In genomic region chr13:102291587-102292218, GRCh38 we compare ENCODE assay signal across 19 cellular contexts.
DNase-seq lines count a peak whose midpoint lies in the region; ATAC-seq, FAIRE-seq and TF ChIP-seq lines count a peak whose summit lies in the region.
"Had no signal": no experiment of that assay in that cellular context is flagged by ENCODE, and none has a peak within 500 bp of the region (broad histone marks: within the 10 kb centered on the region; RNA-seq: fewer than 3 reads in every experiment).

No MANE protein-coding gene starts in this region.

- DNase-seq in left cardiac atrium (no peak), left ventricle myocardium inferior (no peak), K562 (ENCODE audit: extremely low read depth in 1 of 4, low spot score in 3 of 4) (no peak), hepatocyte (ENCODE audit: low spot score) (peak; percentile 35), colonic mucosa (no peak), NCI-H1694 treated with DMSO at 0.1 percent for 48 hours (lab: John Stamatoyannopoulos, UW) (no peak)
- DNase-seq: ACHN; activated CD4-positive, alpha-beta T cell treated with anti-CD3 and anti-CD28 coated beads for 36 hours; DMS153; foreskin melanocyte; KBM-7; NCI-H2081 treated with DMSO at 0.1 percent for 48 hours; NCI-H510A treated with DMSO at 0.1 percent for 48 hours; PC-3; stimulated activated naive CD4-positive, alpha-beta T cell; tibial artery had no signal

- BruUV-seq in K562 (replicated peaks; lab: Mats Ljungman, UMichigan), result no TSS peak

- no peaks in the 10 kb centered on the region for H3K9me1 ChIP-seq in K562 (ENCODE audit: control insufficient read depth, insufficient read depth, low read length)

- no peak for TF ChIP-seq RAD21 in K562 (CRISPR knock-in tag; conservative IDR thresholded peaks at IDR 0.05 in 1 of 2, IDR thresholded peaks at IDR 0.05 in 1 of 2)

- H4K20me1 ChIP-seq in K562 (replicated peaks; ENCODE audit: control insufficient read depth, insufficient read depth, low read length), result no peaks in the 10 kb centered on the region
- no peaks in the 10 kb centered on the region for H4K20me1 ChIP-seq in hepatocyte (ENCODE audit: insufficient read depth, poor library complexity, severe bottlenecking)

- H3K36me3 ChIP-seq in left ventricle myocardium inferior, result no peaks in the 10 kb centered on the region
- no peaks in the 10 kb centered on the region for H3K36me3 ChIP-seq in K562 (ENCODE audit: control insufficient read depth, insufficient read depth, low read length)
- H3K36me3 ChIP-seq in hepatocyte (replicated peaks; ENCODE audit: insufficient read depth, low read depth), result no peaks in the 10 kb centered on the region
- H3K36me3 ChIP-seq in colonic mucosa, result no peaks in the 10 kb centered on the region
- H3K36me3 ChIP-seq: HAP-1, tibial artery had no signal

- CTCF ChIA-PET in K562 (lab: Yijun Ruan, JAX; ENCODE audit: low intra/inter-chr PET ratio), result no interaction called here

- no peaks in the 10 kb centered on the region for H3K79me2 ChIP-seq in K562 (ENCODE audit: control insufficient read depth, insufficient read depth, low read length)
- H3K79me2 ChIP-seq in hepatocyte, result no peaks in the 10 kb centered on the region

- TF ChIP-seq EP300 in K562 (IDR thresholded peaks at IDR 0.05; ENCODE audit: low read length), result no peak

- H2AFZ ChIP-seq in K562 (ENCODE audit: low read depth, low read length), result no peak overlapping the region
- H2AFZ ChIP-seq in hepatocyte, result no peak overlapping the region

- WGBS in K562 (ENCODE audit: insufficient coverage, low coverage, missing lambda C conversion rate), result 0% methylated on average over 6 of the region's 7 CpGs
- WGBS in hepatocyte (ENCODE audit: low lambda C conversion rate, missing lambda C conversion rate), result 72% methylated on average over 7 of the region's 7 CpGs

- no peak overlapping the region for H3K4me3 ChIP-seq in left ventricle myocardium inferior
- H3K4me3 ChIP-seq in K562, result no peak overlapping the region
- no peak overlapping the region for H3K4me3 ChIP-seq in hepatocyte
- H3K4me3 ChIP-seq in colonic mucosa, result no peak overlapping the region
- H3K4me3 ChIP-seq: HAP-1, tibial artery had no signal

- H3K9ac ChIP-seq in K562 (ENCODE audit: insufficient read depth in 1 of 2, low read depth in 2 of 2, low read length in 2 of 2), result no peak overlapping the region
- no peak overlapping the region for H3K9ac ChIP-seq in colonic mucosa (ENCODE audit: low read depth in 2 of 2, low read length in 2 of 2)

- H3K4me2 ChIP-seq in K562 (ENCODE audit: insufficient read depth, low read length) (no peak overlapping the region), hepatocyte (no peak overlapping the region)

- H3K9me3 ChIP-seq in left ventricle myocardium inferior (replicated peaks) (no peaks in the 10 kb centered on the region), K562 (replicated peaks; ENCODE audit: control insufficient read depth, insufficient read depth, low read depth, low read length) (no peaks in the 10 kb centered on the region), hepatocyte (ENCODE audit: low read depth) (no peaks in the 10 kb centered on the region), colonic mucosa (no peaks in the 10 kb centered on the region)
- H3K9me3 ChIP-seq: HAP-1, tibial artery had no signal

- H3K27ac ChIP-seq in left ventricle myocardium inferior (replicated peaks), result no peak overlapping the region
- H3K27ac ChIP-seq in K562 (ENCODE audit: extremely low read depth, low read depth, low read length), result no peak overlapping the region
- no peak overlapping the region for H3K27ac ChIP-seq in hepatocyte
- H3K27ac ChIP-seq in colonic mucosa, result no peak overlapping the region
- H3K27ac ChIP-seq: tibial artery had no signal

- no peaks in the 10 kb centered on the region for H3K27me3 ChIP-seq in left ventricle myocardium inferior (ENCODE audit: low read depth)
- no peaks in the 10 kb centered on the region for H3K27me3 ChIP-seq in K562 (ENCODE audit: control insufficient read depth in 2 of 2, insufficient read depth in 2 of 2, low read length in 2 of 2)
- H3K27me3 ChIP-seq in hepatocyte, result no peaks in the 10 kb centered on the region
- H3K27me3 ChIP-seq in colonic mucosa, result no peaks in the 10 kb centered on the region
- H3K27me3 ChIP-seq: tibial artery had no signal

- in situ Hi-C loops in K562 (cut with MboI), result no loop called here

- ATAC-seq in left cardiac atrium, result peak; percentile 47 to 62
- ATAC-seq in K562, result no peak
- ATAC-seq in GM18873 (IDR thresholded peaks at IDR 0.05; ENCODE audit: low FRiP score, unreplicated experiment), result no peak
- ATAC-seq in GM18498 (IDR thresholded peaks at IDR 0.05; ENCODE audit: unreplicated experiment), result no peak
- ATAC-seq: activated CD4-positive, alpha-beta T cell treated with anti-CD3 and anti-CD28 coated beads for 36 hours; PC-3 had no signal

- FAIRE-seq in K562 (lab: Jason Lieb, UNC), result no peak

- POLR2A ChIA-PET in K562 (lab: Yijun Ruan, JAX), result no interaction called here

- TF ChIP-seq CTCF in left ventricle myocardium inferior (IDR thresholded peaks at IDR 0.05; ENCODE audit: borderline replicate concordance) (no peak), K562 (IDR thresholded peaks at IDR 0.05 in 2 of 3, conservative IDR thresholded peaks at IDR 0.05 in 1 of 3; ENCODE audit: insufficient read depth in 2 of 3, low read depth in 1 of 3, low read length in 3 of 3) (no peak), hepatocyte (IDR thresholded peaks at IDR 0.05; ENCODE audit: poor library complexity) (no peak), colonic mucosa (IDR thresholded peaks at IDR 0.05) (no peak)

- peaks cover 18% of the 10 kb centered on the region for H3K4me1 ChIP-seq in left ventricle myocardium inferior
- H3K4me1 ChIP-seq in K562 (replicated peaks in 1 of 2; ENCODE audit: control insufficient read depth in 2 of 2, insufficient read depth in 2 of 2, low read length in 2 of 2), result no peaks in the 10 kb centered on the region
- H3K4me1 ChIP-seq in hepatocyte (ENCODE audit: insufficient read depth), result no peaks in the 10 kb centered on the region
- H3K4me1 ChIP-seq in colonic mucosa, result no peaks in the 10 kb centered on the region
- H3K4me1 ChIP-seq: HAP-1 had no signal

- intact Hi-C loops in left cardiac atrium (cut with DNase I), result loop anchor here in 1 of 2 donors (10.0 kb wide), 1 partner anchor 103 kb away; no protein-coding TSS in a partner anchor
- intact Hi-C loops in left ventricle myocardium inferior (cut with micrococcal nuclease), result no loop called here
- intact Hi-C loops in K562 (cut with micrococcal nuclease), result no loop called here
- intact Hi-C loops in colonic mucosa (cut with DNase I), result no loop called here

- no peak for TF ChIP-seq POLR2A in K562 (conservative IDR thresholded peaks at IDR 0.05)

- no peaks in the 10 kb centered on the region for H3K9me2 ChIP-seq in hepatocyte (replicated peaks; ENCODE audit: insufficient read depth)

TF ChIP-seq in K562, 482 proteins besides CTCF, POLR2A, EP300 and RAD21 (continues in another document):
- TF ChIP-seq ZNF780A (CRISPR knock-in tag; IDR thresholded peaks at IDR 0.05) (no peak), MAFK (IDR thresholded peaks at IDR 0.05; ENCODE audit: low read length) (peak; percentile 59)

Comparison
In these comparisons a context has a peak if more than half of its experiments do, and no peak if none do; other contexts are left out.
1. ATAC-seq: peak in left cardiac atrium (2 of 2); none in K562 (single experiment), GM18873 (single experiment) and GM18498 (single experiment).